16 cellular contexts compared by ENCODE assay signal in the genomic region with DNA sequence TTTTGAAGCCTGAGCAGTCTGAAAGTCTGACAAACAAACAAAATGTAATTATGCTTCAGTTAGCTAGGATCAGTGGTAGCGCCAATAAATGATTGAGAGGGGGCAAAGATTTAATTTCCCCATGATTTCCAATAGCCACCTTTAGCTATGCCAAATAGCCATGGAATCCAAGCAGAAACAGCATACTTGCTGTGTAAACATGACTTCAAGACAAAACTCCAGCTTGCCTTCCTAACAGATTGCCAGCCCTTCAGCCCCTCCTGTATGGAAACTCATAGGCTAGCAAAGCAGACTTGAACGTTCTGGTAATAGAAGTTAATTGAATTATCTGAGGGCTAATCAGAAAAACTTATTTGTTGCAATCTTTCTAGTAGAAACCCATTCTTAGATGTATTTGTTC.
"Had no signal": no experiment of that assay in that cellular context is flagged by ENCODE, and none has a peak within 500 bp of the region (broad histone marks: within the 10 kb centered on the region; RNA-seq: fewer than 3 reads in every experiment).

No MANE protein-coding gene starts in this region.

- H3K9me3 ChIP-seq: esophagus squamous epithelium, gastroesophageal sphincter, neutrophil, right atrium auricular region had no signal

- H3K36me3 ChIP-seq: esophagus squamous epithelium, gastroesophageal sphincter, neutrophil, right atrium auricular region had no signal

- H3K27me3 ChIP-seq: esophagus squamous epithelium, gastroesophageal sphincter, neutrophil, right atrium auricular region had no signal

- H3K9me3 Mint-ChIP-seq: dendritic cell treated with granulocyte-macrophage colony-stimulating factor and Interleukin-4, amounts not matched to agents 40 ng/mL and 50 ng/mL, for 4 days had no signal

- DNase-seq: esophagus squamous epithelium; foreskin fibroblast; glutamatergic neuron; left colon; mammary epithelial cell; naive thymus-derived CD4-positive, alpha-beta T cell; posterior cingulate gyrus; small intestine; stimulated activated CD4-positive, alpha-beta T cell treated with anti-CD3 and anti-CD28 coated beads, Interleukin-12 subunit alpha, Interleukin-12 subunit beta, amount 100 ng/mL, for 4 hours; stimulated activated naive CD4-positive, alpha-beta T cell treated with Interleukin-2 at 50 U/mL for 16 hours had no signal

- H3K4me1 ChIP-seq: right atrium auricular region had no signal

- ATAC-seq: gastroesophageal sphincter; left colon; naive thymus-derived CD4-positive, alpha-beta T cell had no signal

- H3K27me3 Mint-ChIP-seq: dendritic cell treated with granulocyte-macrophage colony-stimulating factor and Interleukin-4, amounts not matched to agents 40 ng/mL and 50 ng/mL, for 4 days had no signal

- H3K27ac Mint-ChIP-seq: naive thymus-derived CD4-positive, alpha-beta T cell had no signal

- H3K27ac ChIP-seq: esophagus squamous epithelium, gastroesophageal sphincter, right atrium auricular region had no signal

- FAIRE-seq: colon, small intestine, urothelium cell line had no signal

- H3K4me3 ChIP-seq: esophagus squamous epithelium, gastroesophageal sphincter, right atrium auricular region had no signal
